8 cellular contexts compared by ENCODE assay signal in the genomic region with DNA sequence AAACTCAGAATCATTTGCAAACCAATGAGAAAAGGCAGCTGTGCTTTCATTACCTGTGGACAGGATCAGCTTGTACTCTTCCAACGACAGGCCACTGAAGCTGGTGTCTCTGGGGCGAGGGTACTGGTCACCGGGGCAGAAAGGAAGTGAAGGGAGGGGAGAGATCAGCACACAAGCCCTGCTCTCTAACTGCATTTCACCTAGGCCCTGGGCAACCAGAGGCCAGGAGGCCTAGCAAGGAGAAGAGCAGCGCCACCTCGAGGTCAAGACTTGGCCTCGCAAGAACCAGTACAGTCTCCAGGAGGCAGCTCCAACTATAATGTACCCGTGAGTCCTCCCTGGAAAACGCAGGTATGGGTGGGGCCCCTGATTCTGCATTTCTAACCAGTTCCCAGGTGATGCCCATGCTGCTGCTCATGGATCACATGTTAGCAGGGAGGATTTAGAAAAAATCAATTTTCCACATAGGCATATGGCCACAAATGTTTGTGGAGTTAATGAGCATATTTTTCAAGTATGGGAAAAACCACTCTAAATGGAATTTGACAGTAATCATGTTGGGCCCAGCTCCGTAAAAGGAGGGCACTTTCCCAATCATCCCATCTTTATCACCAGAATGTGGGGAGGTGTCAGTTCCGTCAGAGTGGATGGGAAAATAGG.
DNase-seq lines count a peak whose midpoint lies in the region; TF ChIP-seq lines count a peak whose summit lies in the region.

No MANE protein-coding gene starts in this region.

- H3K27me3 Mint-ChIP-seq in nephron (ENCODE audit: low read depth), result no peaks in the 10 kb centered on the region

- peaks cover 26% of the 10 kb centered on the region for H3K36me3 Mint-ChIP-seq in nephron (ENCODE audit: low read depth)

- CTCF ChIA-PET in HEK293T (lab: Yijun Ruan, JAX), result interaction anchor here (0.6 to 1.7 kb wide), 8 partner anchors 11 to 349 kb away, joined by 3 to 8 read pairs (median 4); a partner anchor contains a TSS

- TF ChIP-seq CTCF in epithelial cell of esophagus (IDR thresholded peaks at IDR 0.05; ENCODE audit: insufficient read depth, low read depth, low read length, missing control alignments) (peak; percentile 94), nephron (IDR thresholded peaks at IDR 0.05; ENCODE audit: unreplicated experiment in 3 of 3) (peak; percentile 61 to 75 (median 70))

- DNase-seq in DMS53 (lab: John Stamatoyannopoulos, UW) (peak; percentile 89), HEK293T (ENCODE audit: extremely low spot score) (peak; percentile 74), NCI-H526 (lab: John Stamatoyannopoulos, UW) (peak; percentile 60 to 82), epithelial cell of esophagus (ENCODE audit: low read depth) (peak; percentile 88), superior temporal gyrus (ENCODE audit: extremely low spot score) (peak; percentile 64), DMS79 (lab: John Stamatoyannopoulos, UW) (no peak)
- DNase-seq in activated CD8-positive, alpha-beta memory T cell treated with anti-CD3 and anti-CD28 coated beads for 24 hours, result peak; percentile 80

- no peak overlapping the region for H3K4me3 Mint-ChIP-seq in nephron

- H3K4me3 ChIP-seq in epithelial cell of esophagus (ENCODE audit: low read length), result no peak overlapping the region

- peaks cover 44% of the 10 kb centered on the region for H3K4me1 Mint-ChIP-seq in nephron

- no peaks in the 10 kb centered on the region for H3K9me3 Mint-ChIP-seq in nephron

- POLR2A ChIA-PET in HEK293T (lab: Yijun Ruan, JAX), result interaction anchor here (1.6 to 2.1 kb wide), 2 partner anchors 9 to 11 kb away, joined by 3 to 15 read pairs; a partner anchor contains a TSS

- peak overlapping the region in 1 of 3 experiments; percentile 38 for H3K27ac Mint-ChIP-seq in nephron

TF ChIP-seq in HEK293T, 16 proteins besides CTCF, POLR2A, EP300 and RAD21:
- no peak for TF ChIP-seq ELF4 (IDR thresholded peaks at IDR 0.05)
- TF ChIP-seq NFRKB (IDR thresholded peaks at IDR 0.05), result no peak
- no peak for TF ChIP-seq TARDBP (IDR thresholded peaks at IDR 0.05)
- TF ChIP-seq BHLHE40 (IDR thresholded peaks at IDR 0.05; ENCODE audit: borderline replicate concordance), result no peak
- TF ChIP-seq FOXA1 (IDR thresholded peaks at IDR 0.05), result no peak
- TF ChIP-seq SP1 (IDR thresholded peaks at IDR 0.05), result no peak
- TF ChIP-seq, protein P1, sequence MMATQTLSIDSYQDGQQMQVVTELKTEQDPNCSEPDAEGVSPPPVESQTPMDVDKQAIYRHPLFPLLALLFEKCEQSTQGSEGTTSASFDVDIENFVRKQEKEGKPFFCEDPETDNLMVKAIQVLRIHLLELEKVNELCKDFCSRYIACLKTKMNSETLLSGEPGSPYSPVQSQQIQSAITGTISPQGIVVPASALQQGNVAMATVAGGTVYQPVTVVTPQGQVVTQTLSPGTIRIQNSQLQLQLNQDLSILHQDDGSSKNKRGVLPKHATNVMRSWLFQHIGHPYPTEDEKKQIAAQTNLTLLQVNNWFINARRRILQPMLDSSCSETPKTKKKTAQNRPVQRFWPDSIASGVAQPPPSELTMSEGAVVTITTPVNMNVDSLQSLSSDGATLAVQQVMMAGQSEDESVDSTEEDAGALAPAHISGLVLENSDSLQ (IDR thresholded peaks at IDR 0.05), result no peak
- TF ChIP-seq L3MBTL2 (conservative IDR thresholded peaks at IDR 0.05), result no peak
- no peak for TF ChIP-seq CTBP1 (IDR thresholded peaks at IDR 0.05; ENCODE audit: borderline replicate concordance)
- no peak for TF ChIP-seq ARNT (IDR thresholded peaks at IDR 0.05)
- no peak for TF ChIP-seq ZNF384 (IDR thresholded peaks at IDR 0.05)
- no peak for TF ChIP-seq HDGF (IDR thresholded peaks at IDR 0.05; ENCODE audit: borderline replicate concordance)
- TF ChIP-seq LEF1 (IDR thresholded peaks at IDR 0.05; ENCODE audit: borderline replicate concordance), result no peak
- TF ChIP-seq FOXM1 (IDR thresholded peaks at IDR 0.05; ENCODE audit: borderline replicate concordance), result no peak
- no peak for TF ChIP-seq FOXK2 (IDR thresholded peaks at IDR 0.05)
- no peak for TF ChIP-seq SUZ12 (IDR thresholded peaks at IDR 0.05)
